In genomic region chr4:102665527-102665926, GRCh38 we compare ENCODE assay signal across 23 cellular contexts.
A peak's percentile ranks its signal among the peaks of the same experiment; 100 is the strongest.
DNase-seq lines count a peak whose midpoint lies in the region; ATAC-seq, FAIRE-seq and TF ChIP-seq lines count a peak whose summit lies in the region.
"Had no signal": no experiment of that assay in that cellular context is flagged by ENCODE, and none has a peak within 500 bp of the region (broad histone marks: within the 10 kb centered on the region; RNA-seq: fewer than 3 reads in every experiment).

No MANE protein-coding gene starts in this region.

- FAIRE-seq in astrocyte (lab: Jason Lieb, UNC) (no peak), keratinocyte (lab: Jason Lieb, UNC) (peak; percentile 98)
- FAIRE-seq: colon, endometrium, kidney had no signal

- H3K36me3 Mint-ChIP-seq in astrocyte (ENCODE audit: low read depth, unreplicated experiment), result peaks cover 5% of the 10 kb centered on the region

- H3K27me3 Mint-ChIP-seq in astrocyte (ENCODE audit: low read depth, unreplicated experiment), result no peaks in the 10 kb centered on the region
- H3K27me3 Mint-ChIP-seq: activated CD4-positive, alpha-beta T cell treated with anti-CD3 and anti-CD28 coated beads, Interleukin-2, amount 10 ng/mL, durations not matched to agents 7 days and 5 days; type B pancreatic cell had no signal

- no peaks in the 10 kb centered on the region for H3K9me3 ChIP-seq in astrocyte (ENCODE audit: insufficient read depth, low read depth, low read length)
- no peaks in the 10 kb centered on the region for H3K9me3 ChIP-seq in keratinocyte (ENCODE audit: control insufficient read depth, low read depth, low read length)
- H3K9me3 ChIP-seq: stomach had no signal

- no peaks in the 10 kb centered on the region for H3K79me2 ChIP-seq in astrocyte (ENCODE audit: insufficient read depth, low read length)
- no peaks in the 10 kb centered on the region for H3K79me2 ChIP-seq in keratinocyte (ENCODE audit: control insufficient read depth, insufficient read depth, low read length)

- H3K4me1 ChIP-seq in astrocyte (ENCODE audit: insufficient read depth, low read length), result peaks cover 14% of the 10 kb centered on the region
- peaks cover 26% of the 10 kb centered on the region for H3K4me1 ChIP-seq in keratinocyte (ENCODE audit: control insufficient read depth, extremely low read depth, insufficient read depth, low read length)
- H3K4me1 ChIP-seq: stomach had no signal

- peaks cover 13% of the 10 kb centered on the region for H3K4me1 Mint-ChIP-seq in astrocyte (ENCODE audit: low read depth, unreplicated experiment)

- H2AFZ ChIP-seq in astrocyte (ENCODE audit: low read depth, low read length) (no peak overlapping the region), keratinocyte (ENCODE audit: control insufficient read depth, low read length) (peak overlapping the region; percentile 8)

- dilution Hi-C loops in keratinocyte (cut with MboI; ENCODE audit: extremely low pct_ligation_motif_present, low sequenced_read_pairs), result no loop called here

- no peak for TF ChIP-seq CTCF in astrocyte (IDR thresholded peaks at IDR 0.05; ENCODE audit: insufficient read depth, low read depth, low read length)
- TF ChIP-seq CTCF in keratinocyte (optimal IDR thresholded peaks at IDR 0.05 in 1 of 3, IDR thresholded peaks at IDR 0.05 in 1 of 3, conservative IDR thresholded peaks at IDR 0.05 in 1 of 3; ENCODE audit: extremely low read depth in 1 of 3, insufficient read depth in 2 of 3, low read length in 3 of 3), result no peak

- no peak overlapping the region for H3K4me3 ChIP-seq in astrocyte (ENCODE audit: insufficient read depth, low read depth, low read length)
- H3K4me3 ChIP-seq in keratinocyte (ENCODE audit: control insufficient read depth in 2 of 3, extremely low read depth in 1 of 3, insufficient read depth in 2 of 3, low read depth in 1 of 3, low read length in 3 of 3), result no peak overlapping the region
- H3K4me3 ChIP-seq: stomach had no signal

- H3K27ac Mint-ChIP-seq in astrocyte (ENCODE audit: unreplicated experiment), result peak overlapping the region; percentile 6
- H3K27ac Mint-ChIP-seq: activated CD4-positive, alpha-beta T cell treated with anti-CD3 and anti-CD28 coated beads, Interleukin-2, amount 10 ng/mL, durations not matched to agents 7 days and 5 days; CD8-positive, alpha-beta T cell; type B pancreatic cell had no signal

- H3K36me3 ChIP-seq in astrocyte (ENCODE audit: insufficient read depth, low read length), result no peaks in the 10 kb centered on the region
- H3K36me3 ChIP-seq in keratinocyte (ENCODE audit: control insufficient read depth in 2 of 2, extremely low read depth in 1 of 2, insufficient read depth in 2 of 2, low read length in 2 of 2), result peaks cover 0 to 1% of the 10 kb centered on the region in 2 experiments

- H3K9me1 ChIP-seq in keratinocyte (ENCODE audit: control insufficient read depth, extremely low read depth, insufficient read depth, low read length), result no peaks in the 10 kb centered on the region

- DNase-seq in EH (ENCODE audit: low read depth) (peak; percentile 40), NCI-H1417 treated with DMSO at 0.1 percent for 48 hours (lab: John Stamatoyannopoulos, UW) (peak; percentile 21), astrocyte (ENCODE audit: low read depth) (peak; percentile 40), keratinocyte (ENCODE audit: low read depth, low spot score) (no peak), NCI-H1930 (lab: John Stamatoyannopoulos, UW) (no peak), NCI-H2029 treated with DMSO at 0.1 percent for 48 hours (lab: John Stamatoyannopoulos, UW) (no peak)
- DNase-seq in stimulated activated CD8-positive, alpha-beta memory T cell treated with anti-CD3 and anti-CD28 coated beads, Interleukin-4, amount 100 ng/mL, for 48 hours, result no peak
- DNase-seq: activated CD4-positive, alpha-beta T cell treated with anti-CD3 and anti-CD28 coated beads, Interleukin-2, amount 10 ng/mL, durations not matched to agents 7 days and 5 days; activated naive CD4-positive, alpha-beta T cell; amniotic stem cell; CD8-positive, alpha-beta T cell; hypothalamus; Karpas-422; kidney; mesenchymal stem cell; natural killer cell; NCI-H1092 treated with DMSO at 0.1 percent for 48 hours; stimulated activated CD4-positive, alpha-beta T cell treated with anti-CD3 and anti-CD28 coated beads, Interleukin-1b, Interleukin-23, amount 100 ng/mL, for 48 hours; stomach had no signal

- no peak overlapping the region for H3K4me3 Mint-ChIP-seq in astrocyte (ENCODE audit: unreplicated experiment)
- H3K4me3 Mint-ChIP-seq: activated CD4-positive, alpha-beta T cell treated with anti-CD3 and anti-CD28 coated beads, Interleukin-2, amount 10 ng/mL, durations not matched to agents 7 days and 5 days; CD8-positive, alpha-beta T cell; natural killer cell; type B pancreatic cell had no signal

- no peak overlapping the region for H3K27ac ChIP-seq in astrocyte (ENCODE audit: low read depth, low read length)
- peak overlapping the region; percentile 63 for H3K27ac ChIP-seq in keratinocyte (ENCODE audit: control insufficient read depth, insufficient read depth, low read length)
- H3K27ac ChIP-seq: stomach had no signal

- H4K20me1 ChIP-seq in astrocyte (ENCODE audit: insufficient read depth, low read length) (no peaks in the 10 kb centered on the region), keratinocyte (ENCODE audit: control insufficient read depth, extremely low read depth, insufficient read depth, low read length) (no peaks in the 10 kb centered on the region)

- no peak for ATAC-seq in HG03378 (IDR thresholded peaks at IDR 0.05; ENCODE audit: unreplicated experiment)
- ATAC-seq: CD8-positive, alpha-beta T cell; natural killer cell had no signal

- H3K27me3 ChIP-seq in astrocyte (ENCODE audit: insufficient read depth, low read length), result no peaks in the 10 kb centered on the region
- H3K27me3 ChIP-seq in keratinocyte (ENCODE audit: control insufficient read depth, extremely low read depth, insufficient read depth, low read length), result no peaks in the 10 kb centered on the region
- H3K27me3 ChIP-seq: stomach had no signal

- no peak overlapping the region for H3K9ac ChIP-seq in astrocyte (ENCODE audit: low read length)
- no peak overlapping the region for H3K9ac ChIP-seq in keratinocyte (ENCODE audit: control insufficient read depth, extremely low read depth, insufficient read depth, low read length)

- H3K9me3 Mint-ChIP-seq in astrocyte (ENCODE audit: unreplicated experiment), result no peaks in the 10 kb centered on the region
- H3K9me3 Mint-ChIP-seq: CD8-positive, alpha-beta T cell; natural killer cell; type B pancreatic cell had no signal

- H3K4me2 ChIP-seq in astrocyte (ENCODE audit: low read length) (no peak overlapping the region), keratinocyte (ENCODE audit: control insufficient read depth, extremely low read depth, insufficient read depth, low read depth, low read length) (peak overlapping the region; percentile 15)

Comparison
In these comparisons a context has a peak if more than half of its experiments do, and no peak if none do; other contexts are left out.
1. DNase-seq: peak in EH (single experiment), NCI-H1417 treated with DMSO at 0.1 percent for 48 hours (single experiment) and astrocyte (single experiment); none in keratinocyte (single experiment), stimulated activated CD8-positive, alpha-beta memory T cell treated with anti-CD3 and anti-CD28 coated beads, Interleukin-4, amount 100 ng/mL, for 48 hours (single experiment), NCI-H1930 (0 of 2) and NCI-H2029 treated with DMSO at 0.1 percent for 48 hours (single experiment).